In genomic region chr1:52532247-52532646, GRCh38 we compare ENCODE assay signal across 26 cellular contexts. TPM values are rescaled to one million over a fixed set of nuclear protein-coding genes. Genes with fewer than 3 reads are reported as not detected.
DNase-seq lines count a peak whose midpoint lies in the region; ATAC-seq and TF ChIP-seq lines count a peak whose summit lies in the region.
"Had no signal": no experiment of that assay in that cellular context is flagged by ENCODE, and none has a peak within 500 bp of the region (broad histone marks: within the 10 kb centered on the region; RNA-seq: fewer than 3 reads in every experiment).

No MANE protein-coding gene starts in this region.

- intact Hi-C loops in CD14-positive monocyte (cut with micrococcal nuclease): no loop called here
- intact Hi-C loops in lower lobe of right lung (cut with DNase I): no loop called here
- intact Hi-C loops in uterus (cut with DNase I; ENCODE audit: low total_unique reads): no loop called here

- H3K9me3 ChIP-seq in lower lobe of right lung (no peaks in the 10 kb centered on the region), uterus (no peaks in the 10 kb centered on the region)
- H3K9me3 ChIP-seq: right atrium auricular region had no signal

- no peak for TF ChIP-seq POLR2A in uterus (IDR thresholded peaks at IDR 0.05)

- H3K27ac ChIP-seq in lower lobe of right lung (no peak overlapping the region), uterus (no peak overlapping the region)
- H3K27ac ChIP-seq: gastroesophageal sphincter, hepatocyte, right atrium auricular region, thoracic aorta had no signal

- DNase-seq in CD14-positive monocyte (ENCODE audit: low spot score): no peak
- no peak for DNase-seq in WTC11 (ENCODE audit: low spot score)
- no peak for DNase-seq in natural killer cell treated with Interleukin-12 subunit alpha and Interleukin-12 subunit beta and Interleukin-15 and Interleukin-18, amount 100 ng/mL, for 72 hours (ENCODE audit: low spot score)
- DNase-seq in lower lobe of right lung: no peak
- no peak for DNase-seq in A172 (ENCODE audit: low spot score)
- no peak for DNase-seq in activated CD4-positive, CD25-positive, alpha-beta regulatory T cell (lab: John Stamatoyannopoulos, UW)
- no peak for DNase-seq in uterus
- DNase-seq: activated CD4-positive, alpha-beta memory T cell treated with anti-CD3 and anti-CD28 coated beads, Interleukin-2, amount 10 ng/mL, durations not matched to agents 7 days and 5 days; activated CD4-positive, CD25-positive, alpha-beta regulatory T cell treated with anti-CD3 and anti-CD28 coated beads, Interleukin-2, amount 50 U/mL, for 72 hours; activated CD8-positive, alpha-beta memory T cell treated with anti-CD3 and anti-CD28 coated beads, Interleukin-2, amount 50 U/mL, for 4 hours; activated naive CD4-positive, alpha-beta T cell treated with anti-CD3 and anti-CD28 coated beads, Interleukin-2, amount 10 ng/mL, durations not matched to agents 7 days and 5 days; amniotic stem cell; kidney glomerular epithelial cell; NCI-H1092 treated with DMSO at 0.1 percent for 48 hours; NCI-H1694 treated with DMSO at 0.1 percent for 48 hours; stimulated activated CD4-positive, alpha-beta T cell treated with anti-CD3 and anti-CD28 coated beads, Interleukin-1b, Interleukin-23, amount 100 ng/mL, for 48 hours; stimulated activated naive CD8-positive, alpha-beta T cell treated with anti-CD3 and anti-CD28 coated beads, Interleukin-15, amount 100 ng/mL, for 72 hours; T-helper 1 cell had no signal

- ATAC-seq in HG02759 (IDR thresholded peaks at IDR 0.05; ENCODE audit: unreplicated experiment) (peak; percentile 48), WTC11 (no peak), lower lobe of right lung (no peak)
- ATAC-seq in natural killer cell treated with Interleukin-12 subunit alpha and Interleukin-12 subunit beta and Interleukin-15 and Interleukin-18, amount 100 ng/mL, for 72 hours: no peak
- ATAC-seq: gastroesophageal sphincter; GM23338; stimulated activated naive CD8-positive, alpha-beta T cell treated with anti-CD3 and anti-CD28 coated beads, Interleukin-15, amount 100 ng/mL, for 72 hours had no signal

- H3K27ac Mint-ChIP-seq in CD14-positive monocyte (peak overlapping the region; percentile 49 to 95 (median 83)), WTC11 (peak overlapping the region; percentile 6; the same call in 1 of the 2 replicates)
- peak overlapping the region; percentile 24 to 62 for H3K27ac Mint-ChIP-seq in natural killer cell treated with Interleukin-12 subunit alpha and Interleukin-12 subunit beta and Interleukin-15 and Interleukin-18, amount 100 ng/mL, for 72 hours
- H3K27ac Mint-ChIP-seq: activated CD4-positive, alpha-beta memory T cell treated with anti-CD3 and anti-CD28 coated beads, Interleukin-2, amount 10 ng/mL, durations not matched to agents 7 days and 5 days; activated naive CD4-positive, alpha-beta T cell treated with anti-CD3 and anti-CD28 coated beads, Interleukin-2, amount 10 ng/mL, durations not matched to agents 7 days and 5 days had no signal

- H3K9me3 Mint-ChIP-seq in CD14-positive monocyte (peaks cover 0 to 8% (median 3%) of the 10 kb centered on the region in 7 donors), WTC11 (peaks cover 16% of the 10 kb centered on the region)
- H3K9me3 Mint-ChIP-seq in natural killer cell treated with Interleukin-12 subunit alpha and Interleukin-12 subunit beta and Interleukin-15 and Interleukin-18, amount 100 ng/mL, for 72 hours: no peaks in the 10 kb centered on the region

- H3K4me1 Mint-ChIP-seq in CD14-positive monocyte: peaks cover 59% of the 10 kb centered on the region
- H3K4me1 Mint-ChIP-seq in WTC11: peaks cover 9% of the 10 kb centered on the region
- peaks cover 14 to 21% of the 10 kb centered on the region in 2 donors for H3K4me1 Mint-ChIP-seq in natural killer cell treated with Interleukin-12 subunit alpha and Interleukin-12 subunit beta and Interleukin-15 and Interleukin-18, amount 100 ng/mL, for 72 hours (ENCODE audit: low read depth in 2 of 2)
- H3K4me1 Mint-ChIP-seq: GM23338 had no signal

- CTCF ChIA-PET in WTC11 (lab: Charles Lee): no interaction called here

- H3K27me3 Mint-ChIP-seq in CD14-positive monocyte (ENCODE audit: low read depth in 3 of 3): no peaks in the 10 kb centered on the region
- H3K27me3 Mint-ChIP-seq in WTC11 (ENCODE audit: low read depth): no peaks in the 10 kb centered on the region
- no peaks in the 10 kb centered on the region for H3K27me3 Mint-ChIP-seq in natural killer cell treated with Interleukin-12 subunit alpha and Interleukin-12 subunit beta and Interleukin-15 and Interleukin-18, amount 100 ng/mL, for 72 hours
- H3K27me3 Mint-ChIP-seq: activated CD4-positive, alpha-beta memory T cell treated with anti-CD3 and anti-CD28 coated beads, Interleukin-2, amount 10 ng/mL, durations not matched to agents 7 days and 5 days; activated naive CD4-positive, alpha-beta T cell treated with anti-CD3 and anti-CD28 coated beads, Interleukin-2, amount 10 ng/mL, durations not matched to agents 7 days and 5 days; brain; stimulated activated naive CD8-positive, alpha-beta T cell treated with anti-CD3 and anti-CD28 coated beads, Interleukin-15, amount 100 ng/mL, for 72 hours had no signal

- no peaks in the 10 kb centered on the region for H3K27me3 ChIP-seq in lower lobe of right lung (ENCODE audit: low read depth)
- H3K27me3 ChIP-seq in uterus: no peaks in the 10 kb centered on the region
- H3K27me3 ChIP-seq: gastroesophageal sphincter, hepatocyte, right atrium auricular region had no signal

- TF ChIP-seq CTCF in CD14-positive monocyte (IDR thresholded peaks at IDR 0.05) (no peak), WTC11 (IDR thresholded peaks at IDR 0.05) (no peak), lower lobe of right lung (IDR thresholded peaks at IDR 0.05) (no peak), uterus (IDR thresholded peaks at IDR 0.05) (no peak)

- POLR2A ChIA-PET in WTC11 (lab: Charles Lee): no interaction called here

- H3K4me1 ChIP-seq in lower lobe of right lung: no peaks in the 10 kb centered on the region
- H3K4me1 ChIP-seq in uterus: no peaks in the 10 kb centered on the region
- H3K4me1 ChIP-seq: right atrium auricular region had no signal

- H3K4me3 Mint-ChIP-seq in CD14-positive monocyte (no peak overlapping the region), WTC11 (no peak overlapping the region)
- no peak overlapping the region for H3K4me3 Mint-ChIP-seq in natural killer cell treated with Interleukin-12 subunit alpha and Interleukin-12 subunit beta and Interleukin-15 and Interleukin-18, amount 100 ng/mL, for 72 hours
- H3K4me3 Mint-ChIP-seq: activated CD4-positive, alpha-beta memory T cell treated with anti-CD3 and anti-CD28 coated beads, Interleukin-2, amount 10 ng/mL, durations not matched to agents 7 days and 5 days; activated naive CD4-positive, alpha-beta T cell treated with anti-CD3 and anti-CD28 coated beads, Interleukin-2, amount 10 ng/mL, durations not matched to agents 7 days and 5 days; brain; GM23338; stimulated activated naive CD8-positive, alpha-beta T cell treated with anti-CD3 and anti-CD28 coated beads, Interleukin-15, amount 100 ng/mL, for 72 hours had no signal

- H3K36me3 ChIP-seq in lower lobe of right lung (peaks cover 6% of the 10 kb centered on the region), uterus (no peaks in the 10 kb centered on the region)
- H3K36me3 ChIP-seq: thoracic aorta had no signal

- H3K36me3 Mint-ChIP-seq in CD14-positive monocyte: peaks cover 3 to 5% of the 10 kb centered on the region in 2 donors
- peaks cover 15% of the 10 kb centered on the region; the same call in 1 of the 2 replicates for H3K36me3 Mint-ChIP-seq in WTC11
- peaks cover 4% of the 10 kb centered on the region for H3K36me3 Mint-ChIP-seq in natural killer cell treated with Interleukin-12 subunit alpha and Interleukin-12 subunit beta and Interleukin-15 and Interleukin-18, amount 100 ng/mL, for 72 hours

- H3K4me3 ChIP-seq in lower lobe of right lung: no peak overlapping the region
- H3K4me3 ChIP-seq in uterus: no peak overlapping the region
- H3K4me3 ChIP-seq: gastroesophageal sphincter, GM23338, hepatocyte, right atrium auricular region, smooth muscle cell, thoracic aorta had no signal

TF ChIP-seq in WTC11, 78 proteins besides CTCF, POLR2A, EP300 and RAD21 (continues in another document):
- TF ChIP-seq ZNF512 (CRISPR knock-in tag; IDR thresholded peaks at IDR 0.05; ENCODE audit: borderline replicate concordance) (no peak), FOXP1 (CRISPR knock-in tag; IDR thresholded peaks at IDR 0.05; ENCODE audit: borderline replicate concordance) (no peak)

RNA-seq across cellular contexts. Expression of gene TUT4, which starts 20.6 kb away (rescaled TPM):
- polyA plus RNA-seq in CD14-positive monocyte: 1 to 10 TPM; 4.3 to 7.6 TPM
- total RNA-seq in WTC11 (2021) (57.4 to 63.6 TPM (median 63.3 TPM) in 3 replicates), lower lobe of right lung (52.1 TPM), uterus (100 to 1,000 TPM; 105 to 138 (median 127) TPM)
- 10 to 100 TPM; 50.7 to 85.8 TPM for total RNA-seq in natural killer cell treated with Interleukin-12 subunit alpha and Interleukin-12 subunit beta and Interleukin-15 and Interleukin-18, amount 100 ng/mL, for 72 hours
- 24.6 and 36.6 TPM in 2 replicates for total RNA-seq in A172 (2014; rRNA removed; shearing (Covaris generic))

Comparison
In these comparisons a context has a peak if more than half of its experiments do, and no peak if none do; other contexts are left out.
1. H3K27ac Mint-ChIP-seq: peak in every context shown above with its lines; median percentile 83 in CD14-positive monocyte; 43 in natural killer cell treated with Interleukin-12 subunit alpha and Interleukin-12 subunit beta and Interleukin-15 and Interleukin-18, amount 100 ng/mL, for 72 hours; 6 in WTC11.